ENCODE assay signal across 1 cellular context in genomic region chr6:155329460-155330132, GRCh38.
TF ChIP-seq lines count a peak whose summit lies in the region.

No MANE protein-coding gene starts in this region.

TF ChIP-seq in HepG2, 621 proteins besides CTCF, POLR2A, EP300 and RAD21 (continued from another document and continues in another):
- TF ChIP-seq CERS6 (CRISPR knock-in tag; IDR thresholded peaks at IDR 0.05) (no peak), ZNF772 (CRISPR knock-in tag; IDR thresholded peaks at IDR 0.05) (0 out of 2 replicates have a peak, but pooled peaks have one; percentile 50), FLYWCH1 (CRISPR knock-in tag; IDR thresholded peaks at IDR 0.05) (no peak), PRPF4 (IDR thresholded peaks at IDR 0.05; ENCODE audit: low read depth, low read length, poor library complexity, severe bottlenecking) (peak; percentile 96), HDAC6 (IDR thresholded peaks at IDR 0.05; ENCODE audit: low read depth, low read length) (0 out of 2 replicates have a peak, but pooled peaks have one; percentile 40), TCF12 (IDR thresholded peaks at IDR 0.05) (no peak), TCF12 (CRISPR knock-in tag; IDR thresholded peaks at IDR 0.05) (no peak), TARDBP (CRISPR knock-in tag; IDR thresholded peaks at IDR 0.05) (peak; percentile 47; the same call in 1 of the 2 replicates), TP53 (CRISPR knock-in tag; conservative IDR thresholded peaks at IDR 0.05) (0 out of 2 replicates have a peak, but pooled peaks have one; percentile 24), ZNF343 (CRISPR knock-in tag; IDR thresholded peaks at IDR 0.05) (0 out of 2 replicates have a peak, but pooled peaks have one; percentile 21), ZBTB8A (CRISPR knock-in tag; IDR thresholded peaks at IDR 0.05; ENCODE audit: borderline replicate concordance, low read depth) (no peak; the same call in 1 of the 2 replicates), MYPOP (CRISPR knock-in tag; IDR thresholded peaks at IDR 0.05) (no peak), RBFOX2 (IDR thresholded peaks at IDR 0.05; ENCODE audit: low read depth, low read length) (no peak; the same call in 1 of the 2 replicates), CBFB (CRISPR knock-in tag; IDR thresholded peaks at IDR 0.05) (no peak), MZF1 (CRISPR knock-in tag; IDR thresholded peaks at IDR 0.05; ENCODE audit: borderline replicate concordance) (0 out of 2 replicates have a peak, but pooled peaks have one; percentile 51), FOXC1 (CRISPR knock-in tag; IDR thresholded peaks at IDR 0.05; ENCODE audit: borderline replicate concordance) (no peak), JUN (CRISPR knock-in tag; IDR thresholded peaks at IDR 0.05) (no peak), SIX1 (CRISPR knock-in tag; IDR thresholded peaks at IDR 0.05; ENCODE audit: borderline replicate concordance) (no peak), ZNF101 (CRISPR knock-in tag; IDR thresholded peaks at IDR 0.05; ENCODE audit: borderline replicate concordance, low read depth) (no peak), PITX1 (CRISPR knock-in tag; IDR thresholded peaks at IDR 0.05) (no peak), ERF (CRISPR knock-in tag; IDR thresholded peaks at IDR 0.05) (peak; percentile 4; the same call in 1 of the 2 replicates), POGZ (CRISPR knock-in tag; IDR thresholded peaks at IDR 0.05) (0 out of 2 replicates have a peak, but pooled peaks have one; percentile 14), ZNF781 (CRISPR knock-in tag; IDR thresholded peaks at IDR 0.05; ENCODE audit: borderline replicate concordance, not compliant biosample characterization) (peak; percentile 87), ATF4 (CRISPR knock-in tag; IDR thresholded peaks at IDR 0.05) (no peak), ZBTB49 (CRISPR knock-in tag; IDR thresholded peaks at IDR 0.05; ENCODE audit: borderline replicate concordance) (no peak), IKZF4 (CRISPR knock-in tag; IDR thresholded peaks at IDR 0.05; ENCODE audit: borderline replicate concordance, low read depth, not compliant biosample characterization) (peak; percentile 22), ZNF777 (CRISPR knock-in tag; IDR thresholded peaks at IDR 0.05) (no peak), ZSCAN30 (CRISPR knock-in tag; IDR thresholded peaks at IDR 0.05) (no peak), RBM22 (optimal IDR thresholded peaks at IDR 0.05; ENCODE audit: low read length) (peak; percentile 45), TBL1XR1 (IDR thresholded peaks at IDR 0.05; ENCODE audit: borderline replicate concordance, low read length, partially characterized antibody) (no peak), ZNF441 (CRISPR knock-in tag; IDR thresholded peaks at IDR 0.05; ENCODE audit: borderline replicate concordance) (no peak), ZNF589 (CRISPR knock-in tag; conservative IDR thresholded peaks at IDR 0.05) (0 out of 2 replicates have a peak, but pooled peaks have one; percentile 5)
- TF ChIP-seq, protein P1, sequence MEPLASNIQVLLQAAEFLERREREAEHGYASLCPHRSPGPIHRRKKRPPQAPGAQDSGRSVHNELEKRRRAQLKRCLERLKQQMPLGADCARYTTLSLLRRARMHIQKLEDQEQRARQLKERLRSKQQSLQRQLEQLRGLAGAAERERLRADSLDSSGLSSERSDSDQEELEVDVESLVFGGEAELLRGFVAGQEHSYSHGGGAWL (CRISPR knock-in tag; IDR thresholded peaks at IDR 0.05) = no peak
- TF ChIP-seq, protein P2, sequence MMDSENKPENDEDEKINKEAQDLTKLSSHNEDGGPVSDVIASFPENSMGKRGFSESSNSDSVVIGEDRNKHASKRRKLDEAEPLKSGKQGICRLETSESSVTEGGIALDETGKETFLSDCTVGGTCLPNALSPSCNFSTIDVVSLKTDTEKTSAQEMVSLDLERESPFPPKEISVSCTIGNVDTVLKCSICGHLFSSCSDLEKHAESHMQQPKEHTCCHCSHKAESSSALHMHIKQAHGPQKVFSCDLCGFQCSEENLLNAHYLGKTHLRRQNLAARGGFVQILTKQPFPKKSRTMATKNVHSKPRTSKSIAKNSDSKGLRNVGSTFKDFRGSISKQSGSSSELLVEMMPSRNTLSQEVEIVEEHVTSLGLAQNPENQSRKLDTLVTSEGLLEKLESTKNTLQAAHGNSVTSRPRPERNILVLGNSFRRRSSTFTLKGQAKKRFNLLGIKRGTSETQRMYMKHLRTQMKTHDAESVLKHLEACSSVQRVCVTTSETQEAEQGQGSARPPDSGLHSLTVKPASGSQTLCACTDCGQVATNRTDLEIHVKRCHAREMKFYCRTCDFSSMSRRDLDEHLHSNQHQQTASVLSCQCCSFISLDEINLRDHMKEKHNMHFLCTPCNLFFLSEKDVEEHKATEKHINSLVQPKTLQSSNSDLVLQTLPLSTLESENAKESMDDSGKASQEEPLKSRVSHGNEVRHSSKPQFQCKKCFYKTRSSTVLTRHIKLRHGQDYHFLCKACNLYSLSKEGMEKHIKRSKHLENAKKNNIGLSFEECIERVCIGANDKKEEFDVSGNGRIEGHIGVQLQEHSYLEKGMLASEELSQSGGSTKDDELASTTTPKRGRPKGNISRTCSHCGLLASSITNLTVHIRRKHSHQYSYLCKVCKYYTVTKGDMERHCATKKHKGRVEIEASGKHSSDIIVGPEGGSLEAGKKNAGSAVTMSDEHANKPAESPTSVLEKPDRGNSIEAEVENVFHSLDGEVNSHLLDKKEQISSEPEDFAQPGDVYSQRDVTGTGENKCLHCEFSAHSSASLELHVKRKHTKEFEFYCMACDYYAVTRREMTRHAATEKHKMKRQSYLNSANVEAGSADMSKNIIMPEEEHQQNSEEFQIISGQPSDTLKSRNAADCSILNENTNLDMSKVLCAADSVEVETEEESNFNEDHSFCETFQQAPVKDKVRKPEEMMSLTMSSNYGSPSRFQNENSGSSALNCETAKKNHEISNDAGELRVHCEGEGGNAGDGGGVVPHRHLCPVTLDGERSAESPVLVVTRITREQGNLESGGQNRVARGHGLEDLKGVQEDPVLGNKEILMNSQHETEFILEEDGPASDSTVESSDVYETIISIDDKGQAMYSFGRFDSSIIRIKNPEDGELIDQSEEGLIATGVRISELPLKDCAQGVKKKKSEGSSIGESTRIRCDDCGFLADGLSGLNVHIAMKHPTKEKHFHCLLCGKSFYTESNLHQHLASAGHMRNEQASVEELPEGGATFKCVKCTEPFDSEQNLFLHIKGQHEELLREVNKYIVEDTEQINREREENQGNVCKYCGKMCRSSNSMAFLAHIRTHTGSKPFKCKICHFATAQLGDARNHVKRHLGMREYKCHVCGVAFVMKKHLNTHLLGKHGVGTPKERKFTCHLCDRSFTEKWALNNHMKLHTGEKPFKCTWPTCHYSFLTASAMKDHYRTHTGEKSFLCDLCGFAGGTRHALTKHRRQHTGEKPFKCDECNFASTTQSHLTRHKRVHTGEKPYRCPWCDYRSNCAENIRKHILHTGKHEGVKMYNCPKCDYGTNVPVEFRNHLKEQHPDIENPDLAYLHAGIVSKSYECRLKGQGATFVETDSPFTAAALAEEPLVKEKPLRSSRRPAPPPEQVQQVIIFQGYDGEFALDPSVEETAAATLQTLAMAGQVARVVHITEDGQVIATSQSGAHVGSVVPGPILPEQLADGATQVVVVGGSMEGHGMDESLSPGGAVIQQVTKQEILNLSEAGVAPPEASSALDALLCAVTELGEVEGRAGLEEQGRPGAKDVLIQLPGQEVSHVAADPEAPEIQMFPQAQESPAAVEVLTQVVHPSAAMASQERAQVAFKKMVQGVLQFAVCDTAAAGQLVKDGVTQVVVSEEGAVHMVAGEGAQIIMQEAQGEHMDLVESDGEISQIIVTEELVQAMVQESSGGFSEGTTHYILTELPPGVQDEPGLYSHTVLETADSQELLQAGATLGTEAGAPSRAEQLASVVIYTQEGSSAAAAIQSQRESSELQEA (CRISPR knock-in tag; IDR thresholded peaks at IDR 0.05; ENCODE audit: not compliant biosample characterization) = no peak
- TF ChIP-seq, protein P3, sequence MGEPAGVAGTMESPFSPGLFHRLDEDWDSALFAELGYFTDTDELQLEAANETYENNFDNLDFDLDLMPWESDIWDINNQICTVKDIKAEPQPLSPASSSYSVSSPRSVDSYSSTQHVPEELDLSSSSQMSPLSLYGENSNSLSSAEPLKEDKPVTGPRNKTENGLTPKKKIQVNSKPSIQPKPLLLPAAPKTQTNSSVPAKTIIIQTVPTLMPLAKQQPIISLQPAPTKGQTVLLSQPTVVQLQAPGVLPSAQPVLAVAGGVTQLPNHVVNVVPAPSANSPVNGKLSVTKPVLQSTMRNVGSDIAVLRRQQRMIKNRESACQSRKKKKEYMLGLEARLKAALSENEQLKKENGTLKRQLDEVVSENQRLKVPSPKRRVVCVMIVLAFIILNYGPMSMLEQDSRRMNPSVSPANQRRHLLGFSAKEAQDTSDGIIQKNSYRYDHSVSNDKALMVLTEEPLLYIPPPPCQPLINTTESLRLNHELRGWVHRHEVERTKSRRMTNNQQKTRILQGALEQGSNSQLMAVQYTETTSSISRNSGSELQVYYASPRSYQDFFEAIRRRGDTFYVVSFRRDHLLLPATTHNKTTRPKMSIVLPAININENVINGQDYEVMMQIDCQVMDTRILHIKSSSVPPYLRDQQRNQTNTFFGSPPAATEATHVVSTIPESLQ (CRISPR knock-in tag; conservative IDR thresholded peaks at IDR 0.05) = 0 out of 2 replicates have a peak, but pooled peaks have one; percentile 1
- TF ChIP-seq, protein P4, sequence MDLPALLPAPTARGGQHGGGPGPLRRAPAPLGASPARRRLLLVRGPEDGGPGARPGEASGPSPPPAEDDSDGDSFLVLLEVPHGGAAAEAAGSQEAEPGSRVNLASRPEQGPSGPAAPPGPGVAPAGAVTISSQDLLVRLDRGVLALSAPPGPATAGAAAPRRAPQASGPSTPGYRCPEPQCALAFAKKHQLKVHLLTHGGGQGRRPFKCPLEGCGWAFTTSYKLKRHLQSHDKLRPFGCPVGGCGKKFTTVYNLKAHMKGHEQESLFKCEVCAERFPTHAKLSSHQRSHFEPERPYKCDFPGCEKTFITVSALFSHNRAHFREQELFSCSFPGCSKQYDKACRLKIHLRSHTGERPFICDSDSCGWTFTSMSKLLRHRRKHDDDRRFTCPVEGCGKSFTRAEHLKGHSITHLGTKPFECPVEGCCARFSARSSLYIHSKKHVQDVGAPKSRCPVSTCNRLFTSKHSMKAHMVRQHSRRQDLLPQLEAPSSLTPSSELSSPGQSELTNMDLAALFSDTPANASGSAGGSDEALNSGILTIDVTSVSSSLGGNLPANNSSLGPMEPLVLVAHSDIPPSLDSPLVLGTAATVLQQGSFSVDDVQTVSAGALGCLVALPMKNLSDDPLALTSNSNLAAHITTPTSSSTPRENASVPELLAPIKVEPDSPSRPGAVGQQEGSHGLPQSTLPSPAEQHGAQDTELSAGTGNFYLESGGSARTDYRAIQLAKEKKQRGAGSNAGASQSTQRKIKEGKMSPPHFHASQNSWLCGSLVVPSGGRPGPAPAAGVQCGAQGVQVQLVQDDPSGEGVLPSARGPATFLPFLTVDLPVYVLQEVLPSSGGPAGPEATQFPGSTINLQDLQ (CRISPR knock-in tag; IDR thresholded peaks at IDR 0.05) = no peak
- TF ChIP-seq, protein P5, sequence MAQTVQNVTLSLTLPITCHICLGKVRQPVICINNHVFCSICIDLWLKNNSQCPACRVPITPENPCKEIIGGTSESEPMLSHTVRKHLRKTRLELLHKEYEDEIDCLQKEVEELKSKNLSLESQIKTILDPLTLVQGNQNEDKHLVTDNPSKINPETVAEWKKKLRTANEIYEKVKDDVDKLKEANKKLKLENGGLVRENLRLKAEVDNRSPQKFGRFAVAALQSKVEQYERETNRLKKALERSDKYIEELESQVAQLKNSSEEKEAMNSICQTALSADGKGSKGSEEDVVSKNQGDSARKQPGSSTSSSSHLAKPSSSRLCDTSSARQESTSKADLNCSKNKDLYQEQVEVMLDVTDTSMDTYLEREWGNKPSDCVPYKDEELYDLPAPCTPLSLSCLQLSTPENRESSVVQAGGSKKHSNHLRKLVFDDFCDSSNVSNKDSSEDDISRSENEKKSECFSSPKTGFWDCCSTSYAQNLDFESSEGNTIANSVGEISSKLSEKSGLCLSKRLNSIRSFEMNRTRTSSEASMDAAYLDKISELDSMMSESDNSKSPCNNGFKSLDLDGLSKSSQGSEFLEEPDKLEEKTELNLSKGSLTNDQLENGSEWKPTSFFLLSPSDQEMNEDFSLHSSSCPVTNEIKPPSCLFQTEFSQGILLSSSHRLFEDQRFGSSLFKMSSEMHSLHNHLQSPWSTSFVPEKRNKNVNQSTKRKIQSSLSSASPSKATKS (CRISPR knock-in tag; IDR thresholded peaks at IDR 0.05) = no peak
